ENCODE assay signal across 23 cellular contexts in the genomic region with DNA sequence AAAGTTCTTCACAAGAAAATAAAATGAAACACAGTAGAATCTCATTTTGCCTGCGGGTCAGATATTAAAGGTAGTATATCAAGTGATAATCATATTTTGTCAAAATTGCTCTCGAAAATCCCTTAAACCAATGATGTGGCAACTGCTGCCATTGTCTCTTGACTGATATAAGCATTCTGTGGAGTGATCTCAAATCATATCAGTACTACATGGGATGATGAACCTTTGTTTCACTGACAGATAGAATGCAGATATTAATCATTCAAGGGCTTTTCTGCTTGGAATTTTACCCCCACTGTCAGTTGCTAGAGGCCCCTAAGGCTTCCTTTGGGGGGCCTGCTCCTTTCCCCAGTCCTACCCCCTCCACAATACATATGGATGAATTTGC. TPM values are rescaled to one million over a fixed set of nuclear protein-coding genes. Genes with fewer than 3 reads are reported as not detected.
A peak's percentile ranks its signal among the peaks of the same experiment; 100 is the strongest.
DNase-seq lines count a peak whose midpoint lies in the region; ATAC-seq and TF ChIP-seq lines count a peak whose summit lies in the region.
"Had no signal": no experiment of that assay in that cellular context is flagged by ENCODE, and none has a peak within 500 bp of the region (broad histone marks: within the 10 kb centered on the region; RNA-seq: fewer than 3 reads in every experiment).

No MANE protein-coding gene starts in this region.

- no peaks in the 10 kb centered on the region for H3K27me3 Mint-ChIP-seq in activated T-cell treated with anti-CD3 and anti-CD28 coated beads, Interleukin-2, amount 50 U/mL, for 24 hours
- no peaks in the 10 kb centered on the region for H3K27me3 Mint-ChIP-seq in activated naive CD4-positive, alpha-beta T cell treated with anti-CD3 and anti-CD28 coated beads, Interleukin-2, amount 50 U/mL, for 24 hours
- no peaks in the 10 kb centered on the region for H3K27me3 Mint-ChIP-seq in activated naive CD4-positive, alpha-beta T cell treated with anti-CD3 and anti-CD28 coated beads, Interleukin-2, amount 10 ng/mL, durations not matched to agents 7 days and 5 days
- H3K27me3 Mint-ChIP-seq in activated T-helper 17 cell treated with anti-CD3 and anti-CD28 coated beads, Interleukin-2, amount 50 U/mL, for 72 hours, result peaks cover 3% of the 10 kb centered on the region
- H3K27me3 Mint-ChIP-seq: CD4-positive, alpha-beta T cell had no signal

- no peak overlapping the region for H2AFZ ChIP-seq in OCI-LY7 (ENCODE audit: low read length)
- H2AFZ ChIP-seq: GM23248 had no signal

- DNase-seq in activated T-cell treated with anti-CD3 and anti-CD28 coated beads, Interleukin-2, amount 50 U/mL, for 24 hours, result no peak
- no peak for DNase-seq in activated T-cell treated with anti-CD3 and anti-CD28 coated beads, Interleukin-2, amount 50 U/mL, for 1 hour
- no peak for DNase-seq in activated naive CD4-positive, alpha-beta T cell treated with anti-CD3 and anti-CD28 coated beads, Interleukin-2, amount 10 ng/mL, durations not matched to agents 7 days and 5 days
- no peak for DNase-seq in OCI-LY7 (ENCODE audit: low spot score)
- DNase-seq: 8988T; ACHN; AML-193; BE2C; CD4-positive, alpha-beta T cell; CD8-positive, alpha-beta memory T cell; DMS 273 treated with DMSO at 0.1 percent for 48 hours; DMS79; EL; GDM1; GM23248; H7; HCEC 1CT had no signal

- TF ChIP-seq CTCF in OCI-LY7 (conservative IDR thresholded peaks at IDR 0.05; ENCODE audit: low read length), result no peak

- CTCF ChIA-PET in activated naive CD4-positive, alpha-beta T cell treated with anti-CD3 and anti-CD28 coated beads, Interleukin-2, amount 10 ng/mL, durations not matched to agents 7 days and 5 days (lab: Charles Lee), result no interaction called here
- CTCF ChIA-PET in OCI-LY7 (lab: Charles Lee; ENCODE audit: unreplicated experiment), result no interaction called here

- peaks cover 1% of the 10 kb centered on the region for H3K36me3 Mint-ChIP-seq in activated T-cell treated with anti-CD3 and anti-CD28 coated beads, Interleukin-2, amount 50 U/mL, for 24 hours (ENCODE audit: low read depth)
- no peaks in the 10 kb centered on the region for H3K36me3 Mint-ChIP-seq in activated naive CD4-positive, alpha-beta T cell treated with anti-CD3 and anti-CD28 coated beads, Interleukin-2, amount 50 U/mL, for 24 hours
- peaks cover 1% of the 10 kb centered on the region for H3K36me3 Mint-ChIP-seq in activated naive CD4-positive, alpha-beta T cell treated with anti-CD3 and anti-CD28 coated beads, Interleukin-2, amount 10 ng/mL, durations not matched to agents 7 days and 5 days
- H3K36me3 Mint-ChIP-seq in activated T-helper 17 cell treated with anti-CD3 and anti-CD28 coated beads, Interleukin-2, amount 50 U/mL, for 72 hours (ENCODE audit: low read depth), result no peaks in the 10 kb centered on the region
- H3K36me3 Mint-ChIP-seq: CD14-positive monocyte; CD8-positive, alpha-beta memory T cell had no signal

- no peaks in the 10 kb centered on the region for H3K9me3 ChIP-seq in OCI-LY7 (ENCODE audit: low read length)
- H3K9me3 ChIP-seq: BE2C; BLaER1 treated with 17β-estradiol and CSF1 and Interleukin-3, amounts not matched to agents 10 nM and 100 nM had no signal

- no peak overlapping the region for H3K4me3 ChIP-seq in OCI-LY7 (ENCODE audit: low read depth, low read length, poor library complexity, severe bottlenecking)
- H3K4me3 ChIP-seq: A549; BLaER1 treated with 17β-estradiol and CSF1 and Interleukin-3, amounts not matched to agents 10 nM and 100 nM; GM12878; GM23248 had no signal

- H4K20me1 ChIP-seq in OCI-LY7 (ENCODE audit: insufficient read depth, low read length), result no peaks in the 10 kb centered on the region
- H4K20me1 ChIP-seq: BLaER1 treated with 17β-estradiol and CSF1 and Interleukin-3, amounts not matched to agents 10 nM and 100 nM had no signal

- no peaks in the 10 kb centered on the region for H3K36me3 ChIP-seq in OCI-LY7 (ENCODE audit: insufficient read depth, low read length)
- H3K36me3 ChIP-seq: BE2C; BLaER1 treated with 17β-estradiol and CSF1 and Interleukin-3, amounts not matched to agents 10 nM and 100 nM had no signal

- H3K4me3 Mint-ChIP-seq in activated T-cell treated with anti-CD3 and anti-CD28 coated beads, Interleukin-2, amount 50 U/mL, for 24 hours, result no peak overlapping the region
- no peak overlapping the region for H3K4me3 Mint-ChIP-seq in activated naive CD4-positive, alpha-beta T cell treated with anti-CD3 and anti-CD28 coated beads, Interleukin-2, amount 50 U/mL, for 24 hours
- no peak overlapping the region for H3K4me3 Mint-ChIP-seq in activated naive CD4-positive, alpha-beta T cell treated with anti-CD3 and anti-CD28 coated beads, Interleukin-2, amount 10 ng/mL, durations not matched to agents 7 days and 5 days
- no peak overlapping the region for H3K4me3 Mint-ChIP-seq in activated T-helper 17 cell treated with anti-CD3 and anti-CD28 coated beads, Interleukin-2, amount 50 U/mL, for 72 hours
- H3K4me3 Mint-ChIP-seq: CD14-positive monocyte; CD4-positive, alpha-beta T cell; CD8-positive, alpha-beta memory T cell had no signal

- peaks cover 50% of the 10 kb centered on the region for H3K4me1 Mint-ChIP-seq in activated T-cell treated with anti-CD3 and anti-CD28 coated beads, Interleukin-2, amount 50 U/mL, for 24 hours (ENCODE audit: low read depth)
- H3K4me1 Mint-ChIP-seq in activated naive CD4-positive, alpha-beta T cell treated with anti-CD3 and anti-CD28 coated beads, Interleukin-2, amount 50 U/mL, for 24 hours, result peaks cover 25% of the 10 kb centered on the region
- H3K4me1 Mint-ChIP-seq in activated naive CD4-positive, alpha-beta T cell treated with anti-CD3 and anti-CD28 coated beads, Interleukin-2, amount 10 ng/mL, durations not matched to agents 7 days and 5 days, result no peaks in the 10 kb centered on the region
- H3K4me1 Mint-ChIP-seq in activated T-helper 17 cell treated with anti-CD3 and anti-CD28 coated beads, Interleukin-2, amount 50 U/mL, for 72 hours, result peaks cover 11% of the 10 kb centered on the region
- H3K4me1 Mint-ChIP-seq: CD14-positive monocyte; CD8-positive, alpha-beta memory T cell had no signal

- ATAC-seq in activated T-helper 17 cell treated with anti-CD3 and anti-CD28 coated beads, Interleukin-2, amount 50 U/mL, for 72 hours (replicated peaks), result peak; percentile 33
- ATAC-seq: A549, GM12878 had no signal

- no peaks in the 10 kb centered on the region for H3K79me2 ChIP-seq in OCI-LY7 (ENCODE audit: insufficient read depth, low read depth, low read length)

- H3K27ac ChIP-seq in OCI-LY7 (ENCODE audit: low read depth, low read length, poor library complexity, severe bottlenecking), result no peak overlapping the region
- H3K27ac ChIP-seq: BLaER1 treated with 17β-estradiol and CSF1 and Interleukin-3, amounts not matched to agents 10 nM and 100 nM; GM23248 had no signal

- H3K9me2 ChIP-seq in OCI-LY7 (ENCODE audit: insufficient read depth, low read length), result no peaks in the 10 kb centered on the region

- H3K4me1 ChIP-seq in OCI-LY7 (ENCODE audit: insufficient read depth, low read length, poor library complexity, severe bottlenecking), result no peaks in the 10 kb centered on the region
- H3K4me1 ChIP-seq: BE2C had no signal

- H3K4me2 ChIP-seq in OCI-LY7 (ENCODE audit: low read length), result no peak overlapping the region
- H3K4me2 ChIP-seq: BLaER1 treated with 17β-estradiol and CSF1 and Interleukin-3, amounts not matched to agents 10 nM and 100 nM had no signal

- BruUV-seq in OCI-LY7 (replicated peaks; lab: Mats Ljungman, UMichigan), result no TSS peak

- H3K27ac Mint-ChIP-seq in activated T-cell treated with anti-CD3 and anti-CD28 coated beads, Interleukin-2, amount 50 U/mL, for 24 hours, result peak overlapping the region; percentile 72
- H3K27ac Mint-ChIP-seq in activated naive CD4-positive, alpha-beta T cell treated with anti-CD3 and anti-CD28 coated beads, Interleukin-2, amount 50 U/mL, for 24 hours, result peak overlapping the region; percentile 41
- H3K27ac Mint-ChIP-seq in activated naive CD4-positive, alpha-beta T cell treated with anti-CD3 and anti-CD28 coated beads, Interleukin-2, amount 10 ng/mL, durations not matched to agents 7 days and 5 days, result no peak overlapping the region
- H3K27ac Mint-ChIP-seq in activated T-helper 17 cell treated with anti-CD3 and anti-CD28 coated beads, Interleukin-2, amount 50 U/mL, for 72 hours, result no peak overlapping the region
- H3K27ac Mint-ChIP-seq: CD14-positive monocyte; CD4-positive, alpha-beta T cell; CD8-positive, alpha-beta memory T cell had no signal

- peaks cover 4% of the 10 kb centered on the region for H3K9me3 Mint-ChIP-seq in activated T-cell treated with anti-CD3 and anti-CD28 coated beads, Interleukin-2, amount 50 U/mL, for 24 hours
- no peaks in the 10 kb centered on the region for H3K9me3 Mint-ChIP-seq in activated naive CD4-positive, alpha-beta T cell treated with anti-CD3 and anti-CD28 coated beads, Interleukin-2, amount 50 U/mL, for 24 hours
- peaks cover 2% of the 10 kb centered on the region for H3K9me3 Mint-ChIP-seq in activated naive CD4-positive, alpha-beta T cell treated with anti-CD3 and anti-CD28 coated beads, Interleukin-2, amount 10 ng/mL, durations not matched to agents 7 days and 5 days
- no peaks in the 10 kb centered on the region for H3K9me3 Mint-ChIP-seq in activated T-helper 17 cell treated with anti-CD3 and anti-CD28 coated beads, Interleukin-2, amount 50 U/mL, for 72 hours
- H3K9me3 Mint-ChIP-seq: CD4-positive, alpha-beta T cell had no signal

- POLR2A ChIA-PET in OCI-LY7 (lab: Charles Lee), result no interaction called here

- intact Hi-C loops in OCI-LY7 (cut with micrococcal nuclease; ENCODE audit: unreplicated experiment), result no loop called here

RNA-seq across cellular contexts. Expression of a gene that starts 31.3 kb away (rescaled TPM):
- under 1 TPM in 1 of 2 donors, not detected in 1; 0.13 TPM for total RNA-seq in activated T-helper 17 cell treated with anti-CD3 and anti-CD28 coated beads, Interleukin-2, amount 50 U/mL, for 72 hours
- total RNA-seq in OCI-LY7 (2014; rRNA removed; shearing (Covaris generic)), result not detected in 2 replicates
- total RNA-seq in OCI-LY7 (2022), result not detected in 2 replicates
- total RNA-seq: CD4-positive, alpha-beta T cell had no signal

RNA-seq across cellular contexts. Expression of a gene that starts 57.9 kb away (rescaled TPM):
- 1 to 10 TPM in 1 of 2 donors, under 1 TPM in 1; 0.98 to 1.5 TPM for total RNA-seq in activated T-helper 17 cell treated with anti-CD3 and anti-CD28 coated beads, Interleukin-2, amount 50 U/mL, for 72 hours
- total RNA-seq in OCI-LY7 (2014; rRNA removed; shearing (Covaris generic)), result 0.85 and 1.6 TPM in 2 replicates
- total RNA-seq in OCI-LY7 (2022), result 1.2 and 2.0 TPM in 2 replicates

Comparison
In these comparisons a context has a peak if more than half of its experiments do, and no peak if none do; other contexts are left out.
1. H3K27ac Mint-ChIP-seq: peak in activated T-cell treated with anti-CD3 and anti-CD28 coated beads, Interleukin-2, amount 50 U/mL, for 24 hours (single experiment) and activated naive CD4-positive, alpha-beta T cell treated with anti-CD3 and anti-CD28 coated beads, Interleukin-2, amount 50 U/mL, for 24 hours (single experiment); none in activated naive CD4-positive, alpha-beta T cell treated with anti-CD3 and anti-CD28 coated beads, Interleukin-2, amount 10 ng/mL, durations not matched to agents 7 days and 5 days (single experiment) and activated T-helper 17 cell treated with anti-CD3 and anti-CD28 coated beads, Interleukin-2, amount 50 U/mL, for 72 hours (single experiment).